ENCODE assay signal across 12 cellular contexts in genomic region chr15:70503798-70504304, GRCh38.
DNase-seq lines count a peak whose midpoint lies in the region; ATAC-seq and TF ChIP-seq lines count a peak whose summit lies in the region.
"Had no signal": no experiment of that assay in that cellular context is flagged by ENCODE, and none has a peak within 500 bp of the region (broad histone marks: within the 10 kb centered on the region; RNA-seq: fewer than 3 reads in every experiment).

No MANE protein-coding gene starts in this region.

- H3K27ac Mint-ChIP-seq in CD4-positive, alpha-beta T cell = no peak overlapping the region
- peak overlapping the region; percentile 71 for H3K27ac Mint-ChIP-seq in memory B cell

- H2AFZ ChIP-seq in OCI-LY3 (ENCODE audit: low read depth, low read length) = no peak overlapping the region

- H3K4me1 Mint-ChIP-seq in CD4-positive, alpha-beta T cell (ENCODE audit: low read depth) = peaks cover 67% of the 10 kb centered on the region
- peaks cover 32% of the 10 kb centered on the region for H3K4me1 Mint-ChIP-seq in memory B cell

- peak overlapping the region; percentile 78 for H3K9ac ChIP-seq in OCI-LY3 (ENCODE audit: low read length)

- DNase-seq in CD4-positive, alpha-beta T cell = no peak
- no peak for DNase-seq in memory B cell (ENCODE audit: low spot score in 2 of 2)
- DNase-seq in NCI-H446 treated with DMSO at 0.1 percent for 48 hours (lab: John Stamatoyannopoulos, UW) = no peak
- DNase-seq in middle frontal gyrus (ENCODE audit: extremely low spot score, low spot score) = no peak
- DNase-seq: effector CD8-positive, alpha-beta T cell; NCI-H524 treated with DMSO at 0.1 percent for 48 hours had no signal

- H3K79me2 ChIP-seq in OCI-LY3 (ENCODE audit: low read length) = no peaks in the 10 kb centered on the region

- H3K4me3 ChIP-seq in OCI-LY3 (ENCODE audit: low read length) = peak overlapping the region; percentile 44
- H3K4me3 ChIP-seq: gastroesophageal sphincter, SK-N-MC had no signal

- POLR2A ChIA-PET in CD4-positive, alpha-beta T cell (lab: Charles Lee) = interaction anchor here (0.8 to 5.4 kb wide), 5 partner anchors 8 to 31 kb away, joined by 4 to 55 read pairs (median 19); no protein-coding TSS in a partner anchor

- H3K9me3 ChIP-seq in CD4-positive, alpha-beta T cell (ENCODE audit: control insufficient read depth, low read length) = no peaks in the 10 kb centered on the region
- no peaks in the 10 kb centered on the region for H3K9me3 ChIP-seq in OCI-LY3 (ENCODE audit: insufficient read depth, low read length)
- H3K9me3 ChIP-seq: gastroesophageal sphincter had no signal

- no peaks in the 10 kb centered on the region for H4K20me1 ChIP-seq in OCI-LY3 (ENCODE audit: insufficient read depth, low read length)

- intact Hi-C loops in CD4-positive, alpha-beta T cell (cut with DNase I, micrococcal nuclease) = no loop called here

- no peak for TF ChIP-seq CTCF in CD4-positive, alpha-beta T cell (IDR thresholded peaks at IDR 0.05)
- TF ChIP-seq CTCF in OCI-LY3 (IDR thresholded peaks at IDR 0.05; ENCODE audit: low read depth, low read length) = no peak

- ATAC-seq in CD4-positive, alpha-beta T cell (ENCODE audit: poor library complexity) = no peak
- ATAC-seq in GM18867 (IDR thresholded peaks at IDR 0.05; ENCODE audit: unreplicated experiment) (peak; percentile 5), memory B cell (ENCODE audit: low read depth) (no peak), GM18517 (IDR thresholded peaks at IDR 0.05; ENCODE audit: unreplicated experiment) (no peak)
- ATAC-seq: HCT116 had no signal

- no peaks in the 10 kb centered on the region for H3K27me3 Mint-ChIP-seq in CD4-positive, alpha-beta T cell
- no peaks in the 10 kb centered on the region for H3K27me3 Mint-ChIP-seq in memory B cell

- CTCF ChIA-PET in CD4-positive, alpha-beta T cell (lab: Charles Lee) = interaction anchor here (1.7 kb wide), 1 partner anchor 9 kb away, joined by 7 read pairs; no protein-coding TSS in a partner anchor

- H3K36me3 Mint-ChIP-seq in CD4-positive, alpha-beta T cell (ENCODE audit: low read depth) = peaks cover 5% of the 10 kb centered on the region
- no peaks in the 10 kb centered on the region for H3K36me3 Mint-ChIP-seq in memory B cell

- H3K4me3 Mint-ChIP-seq in CD4-positive, alpha-beta T cell = peak overlapping the region; percentile 21
- H3K4me3 Mint-ChIP-seq in memory B cell = peak overlapping the region; percentile 68

- no peak overlapping the region for H3K27ac ChIP-seq in CD4-positive, alpha-beta T cell (ENCODE audit: low read depth, low read length)
- peak overlapping the region; percentile 95 for H3K27ac ChIP-seq in OCI-LY3 (ENCODE audit: low read length)
- H3K27ac ChIP-seq: gastroesophageal sphincter, SK-N-MC had no signal

- peak overlapping the region; percentile 74 for H3K4me2 ChIP-seq in OCI-LY3 (ENCODE audit: low read length)

- H3K27me3 ChIP-seq in CD4-positive, alpha-beta T cell (ENCODE audit: control insufficient read depth, insufficient read depth, low read length) = no peaks in the 10 kb centered on the region
- no peaks in the 10 kb centered on the region for H3K27me3 ChIP-seq in OCI-LY3 (ENCODE audit: low read depth, low read length)
- H3K27me3 ChIP-seq: gastroesophageal sphincter had no signal

- peaks cover 3% of the 10 kb centered on the region for H3K36me3 ChIP-seq in OCI-LY3 (replicated peaks; ENCODE audit: low read depth, low read length)
- H3K36me3 ChIP-seq: gastroesophageal sphincter had no signal

- H3K4me1 ChIP-seq in OCI-LY3 (ENCODE audit: low read length) = peaks cover 85% of the 10 kb centered on the region

- H3K9me3 Mint-ChIP-seq in CD4-positive, alpha-beta T cell = no peaks in the 10 kb centered on the region
- no peaks in the 10 kb centered on the region for H3K9me3 Mint-ChIP-seq in memory B cell
